ENCODE assay signal across 22 cellular contexts in the genomic region with DNA sequence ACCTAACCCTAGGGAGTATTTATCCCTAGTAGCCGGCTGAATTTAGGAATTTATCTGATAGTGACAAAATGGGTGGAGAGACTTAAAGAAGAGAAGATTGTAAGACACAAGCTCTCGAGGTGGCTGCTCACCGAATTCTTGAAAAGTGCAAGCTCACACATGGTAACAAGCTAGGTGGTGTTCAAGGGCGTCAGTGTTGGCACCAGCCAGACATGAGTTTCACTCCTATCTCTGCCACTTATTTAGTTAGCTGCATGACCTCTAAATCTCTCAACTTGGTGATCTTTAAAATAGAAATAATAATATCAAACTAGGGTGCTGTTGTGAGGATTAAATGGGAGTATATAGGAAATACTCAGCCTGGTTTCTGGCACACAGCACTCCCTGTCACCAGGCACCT.
DNase-seq lines count a peak whose midpoint lies in the region; ATAC-seq, FAIRE-seq and TF ChIP-seq lines count a peak whose summit lies in the region.
"Had no signal": no experiment of that assay in that cellular context is flagged by ENCODE, and none has a peak within 500 bp of the region (broad histone marks: within the 10 kb centered on the region; RNA-seq: fewer than 3 reads in every experiment).

No MANE protein-coding gene starts in this region.

- intact Hi-C loops in GM12878 (cut with micrococcal nuclease; ENCODE audit: unreplicated experiment) (no loop called here), heart right ventricle (cut with DNase I) (no loop called here)

- in situ Hi-C loops in GM12878 (cut with MboI): no loop called here

- no peaks in the 10 kb centered on the region for H3K9me3 Mint-ChIP-seq in osteocyte (ENCODE audit: unreplicated experiment)

- H3K27me3 Mint-ChIP-seq in osteocyte (ENCODE audit: unreplicated experiment): no peaks in the 10 kb centered on the region
- H3K27me3 Mint-ChIP-seq: B cell; CD4-positive, alpha-beta T cell had no signal

- SMC1A ChIA-PET in GM12878 (lab: Charles Lee; ENCODE audit: uncharacterized antibody, unreplicated experiment): no interaction called here

- FAIRE-seq in GM12878 (lab: Jason Lieb, UNC): peak; percentile 31
- FAIRE-seq: A549 had no signal

- no peak overlapping the region for H3K27ac Mint-ChIP-seq in osteocyte (ENCODE audit: unreplicated experiment)
- H3K27ac Mint-ChIP-seq: B cell; CD4-positive, alpha-beta T cell; IgD-negative memory B cell had no signal

- TF ChIP-seq EP300 in GM12878 (IDR thresholded peaks at IDR 0.05; ENCODE audit: borderline replicate concordance in 1 of 2, control insufficient read depth in 1 of 2, low read depth in 2 of 2, low read length in 2 of 2): no peak

- no peaks in the 10 kb centered on the region for H3K79me2 ChIP-seq in GM12878 (ENCODE audit: control insufficient read depth, insufficient read depth, low read length)

- H4K20me1 ChIP-seq in BLaER1 treated with 17β-estradiol and CSF1 and Interleukin-3, amounts not matched to agents 10 nM and 100 nM: no peaks in the 10 kb centered on the region
- H4K20me1 ChIP-seq in GM12878 (ENCODE audit: control insufficient read depth, insufficient read depth): no peaks in the 10 kb centered on the region

- TF ChIP-seq RAD21 in GM12878 (IDR thresholded peaks at IDR 0.05; ENCODE audit: insufficient read depth, low read depth, low read length): no peak

- no peaks in the 10 kb centered on the region for H3K36me3 Mint-ChIP-seq in osteocyte (ENCODE audit: unreplicated experiment)

- H2AFZ ChIP-seq in GM12878 (ENCODE audit: control insufficient read depth, low read depth, low read length): no peak overlapping the region

- peaks cover 33% of the 10 kb centered on the region for H3K4me1 Mint-ChIP-seq in osteocyte (ENCODE audit: unreplicated experiment)
- H3K4me1 Mint-ChIP-seq: B cell had no signal

- H3K27ac ChIP-seq in BLaER1 treated with 17β-estradiol and CSF1 and Interleukin-3, amounts not matched to agents 10 nM and 100 nM: peak overlapping the region in 4 of 11 experiments; percentile 43 to 66 (median 54); a peak in 7 of 22 replicates
- H3K27ac ChIP-seq in GM12878 (ENCODE audit: control insufficient read depth, insufficient read depth) (no peak overlapping the region), heart right ventricle (peak overlapping the region in 6 of 10 donors; percentile 5 to 80 (median 44))
- H3K27ac ChIP-seq: A549, Peyer's patch, SJSA1 had no signal

- BruUV-seq in GM12878 (replicated peaks; lab: Mats Ljungman, UMichigan): no TSS peak

- CTCF ChIA-PET in GM12878 (lab: Yijun Ruan, JAX): no interaction called here

- no peak overlapping the region for H3K4me3 ChIP-seq in BLaER1 treated with 17β-estradiol and CSF1 and Interleukin-3, amounts not matched to agents 10 nM and 100 nM
- no peak overlapping the region for H3K4me3 ChIP-seq in GM12878
- H3K4me3 ChIP-seq in heart right ventricle: no peak overlapping the region
- H3K4me3 ChIP-seq: A549, Peyer's patch, SJSA1 had no signal

- no peaks in the 10 kb centered on the region; a peak in 1 of 22 replicates for H3K36me3 ChIP-seq in BLaER1 treated with 17β-estradiol and CSF1 and Interleukin-3, amounts not matched to agents 10 nM and 100 nM
- H3K36me3 ChIP-seq in GM12878 (ENCODE audit: control insufficient read depth in 2 of 2, insufficient read depth in 2 of 2, low read length in 1 of 2): no peaks in the 10 kb centered on the region
- no peaks in the 10 kb centered on the region for H3K36me3 ChIP-seq in heart right ventricle
- H3K36me3 ChIP-seq: Peyer's patch, SJSA1 had no signal

- H3K4me2 ChIP-seq in BLaER1 treated with 17β-estradiol and CSF1 and Interleukin-3, amounts not matched to agents 10 nM and 100 nM: peak overlapping the region in 9 of 11 experiments; percentile 6 to 64 (median 56); a peak in 16 of 22 replicates
- H3K4me2 ChIP-seq in GM12878 (ENCODE audit: control insufficient read depth, insufficient read depth): no peak overlapping the region
- H3K4me2 ChIP-seq: A549 had no signal

- TF ChIP-seq CTCF in GM12878 (IDR thresholded peaks at IDR 0.05 in 2 of 3, conservative IDR thresholded peaks at IDR 0.05 in 1 of 3; ENCODE audit: control insufficient read depth in 2 of 3, extremely low read depth in 1 of 3, insufficient read depth in 1 of 3, low read depth in 3 of 3, low read length in 3 of 3): no peak
- TF ChIP-seq CTCF in heart right ventricle (IDR thresholded peaks at IDR 0.05): no peak
- no peak for TF ChIP-seq CTCF in osteocyte (IDR thresholded peaks at IDR 0.05)

- ATAC-seq in GM12878: no peak
- peak in 5 of 8 donors; percentile 36 to 57 (median 50) for ATAC-seq in heart right ventricle
- ATAC-seq in HG03469 (IDR thresholded peaks at IDR 0.05; ENCODE audit: unreplicated experiment): no peak
- ATAC-seq: A549 had no signal

- TF ChIP-seq POLR2A in GM12878 (IDR thresholded peaks at IDR 0.05; ENCODE audit: low read depth, low read length): no peak

- 16% methylated on average over 4 of the region's 4 CpGs for WGBS in GM12878 (ENCODE audit: insufficient coverage, insufficient replicate concordance, low lambda C conversion rate, missing lambda C conversion rate)
- WGBS in heart right ventricle, 2 donors: 59 to 72% methylated on average over 4 of the region's 4 CpGs

- H3K9me3 ChIP-seq in BLaER1 treated with 17β-estradiol and CSF1 and Interleukin-3, amounts not matched to agents 10 nM and 100 nM (replicated peaks in 1 of 11): peaks cover 10 to 20% (median 15%) of the 10 kb centered on the region in 11 experiments
- H3K9me3 ChIP-seq in GM12878 (replicated peaks; ENCODE audit: control insufficient read depth, insufficient read depth, low read length) (peaks cover 3% of the 10 kb centered on the region; the same call in 1 of the 3 replicates), heart right ventricle (peaks cover 0 to 10% (median 0%) of the 10 kb centered on the region in 11 donors)
- H3K9me3 ChIP-seq: A549 had no signal

- H3K9ac ChIP-seq in BLaER1 treated with 17β-estradiol and CSF1 and Interleukin-3, amounts not matched to agents 10 nM and 100 nM: peak overlapping the region in 4 of 11 experiments; percentile 10 to 30 (median 26); a peak in 3 of 22 replicates
- no peak overlapping the region for H3K9ac ChIP-seq in GM12878 (ENCODE audit: control insufficient read depth, insufficient read depth, low read length)

- RAD21 ChIA-PET in GM12878 (lab: Charles Lee; ENCODE audit: unreplicated experiment): no interaction called here

- no peak overlapping the region for H3K4me3 Mint-ChIP-seq in osteocyte (ENCODE audit: unreplicated experiment)
- H3K4me3 Mint-ChIP-seq: B cell; CD4-positive, alpha-beta T cell; IgD-negative memory B cell had no signal

- POLR2A ChIA-PET in GM12878 (lab: Charles Lee): no interaction called here

- no peaks in the 10 kb centered on the region for H3K27me3 ChIP-seq in BLaER1 treated with 17β-estradiol and CSF1 and Interleukin-3, amounts not matched to agents 10 nM and 100 nM
- peaks cover 0 to 1% of the 10 kb centered on the region in 2 experiments; a peak in 2 of 4 replicates for H3K27me3 ChIP-seq in GM12878 (replicated peaks in 1 of 2; ENCODE audit: control insufficient read depth in 2 of 2, insufficient read depth in 2 of 2, low read length in 1 of 2)
- no peaks in the 10 kb centered on the region for H3K27me3 ChIP-seq in heart right ventricle
- H3K27me3 ChIP-seq: Peyer's patch, SJSA1 had no signal

- no peak for DNase-seq in GM12878 (ENCODE audit: low read depth, low spot score)
- no peak for DNase-seq in heart right ventricle
- DNase-seq in osteocyte (ENCODE audit: extremely low spot score, unreplicated experiment): peak; percentile 17
- no peak for DNase-seq in cortex of kidney (lab: John Stamatoyannopoulos, UW)
- DNase-seq in NOMO-1 treated with DMSO at 0.1 percent for 48 hours (lab: John Stamatoyannopoulos, UW; ENCODE audit: unreplicated experiment): no peak
- no peak for DNase-seq in SKM-1 treated with dmso at 0.1 percent for 144 hours (lab: John Stamatoyannopoulos, UW; ENCODE audit: unreplicated experiment)
- DNase-seq: CD4-positive, alpha-beta T cell; DMS79; GOT3; HCEC 1CT; MV-4-11; NCI-H1105 treated with DMSO at 0.1 percent for 48 hours; NCI-H345; NCI-H524; NCI-H82; Peyer's patch had no signal

- peaks cover 8 to 41% (median 31%) of the 10 kb centered on the region in 10 experiments for H3K4me1 ChIP-seq in BLaER1 treated with 17β-estradiol and CSF1 and Interleukin-3, amounts not matched to agents 10 nM and 100 nM
- no peaks in the 10 kb centered on the region for H3K4me1 ChIP-seq in GM12878 (ENCODE audit: control insufficient read depth, insufficient read depth, low read length)
- H3K4me1 ChIP-seq in heart right ventricle: peaks cover 0 to 36% (median 21%) of the 10 kb centered on the region in 9 donors
- H3K4me1 ChIP-seq: A549, Peyer's patch had no signal

TF ChIP-seq in GM12878, 131 proteins besides CTCF, POLR2A, EP300 and RAD21 (continues in another document):
- no peak for TF ChIP-seq FOS (IDR thresholded peaks at IDR 0.05; ENCODE audit: borderline replicate concordance, extremely low read depth, insufficient read length)
- TF ChIP-seq RFX5 (IDR thresholded peaks at IDR 0.05; ENCODE audit: low read depth, low read length): no peak
- no peak for TF ChIP-seq JUND (IDR thresholded peaks at IDR 0.05; ENCODE audit: low read depth, low read length)
- TF ChIP-seq, protein P1, sequence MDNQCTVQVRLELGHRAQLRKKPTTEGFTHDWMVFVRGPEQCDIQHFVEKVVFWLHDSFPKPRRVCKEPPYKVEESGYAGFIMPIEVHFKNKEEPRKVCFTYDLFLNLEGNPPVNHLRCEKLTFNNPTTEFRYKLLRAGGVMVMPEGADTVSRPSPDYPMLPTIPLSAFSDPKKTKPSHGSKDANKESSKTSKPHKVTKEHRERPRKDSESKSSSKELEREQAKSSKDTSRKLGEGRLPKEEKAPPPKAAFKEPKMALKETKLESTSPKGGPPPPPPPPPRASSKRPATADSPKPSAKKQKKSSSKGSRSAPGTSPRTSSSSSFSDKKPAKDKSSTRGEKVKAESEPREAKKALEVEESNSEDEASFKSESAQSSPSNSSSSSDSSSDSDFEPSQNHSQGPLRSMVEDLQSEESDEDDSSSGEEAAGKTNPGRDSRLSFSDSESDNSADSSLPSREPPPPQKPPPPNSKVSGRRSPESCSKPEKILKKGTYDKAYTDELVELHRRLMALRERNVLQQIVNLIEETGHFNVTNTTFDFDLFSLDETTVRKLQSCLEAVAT (IDR thresholded peaks at IDR 0.05): no peak

Comparison
In these comparisons a context has a peak if more than half of its experiments do, and no peak if none do; other contexts are left out.
1. ATAC-seq: peak in heart right ventricle (5 of 8); none in GM12878 (single experiment) and HG03469 (single experiment).